ENCODE assay signal across 8 cellular contexts in the genomic region with DNA sequence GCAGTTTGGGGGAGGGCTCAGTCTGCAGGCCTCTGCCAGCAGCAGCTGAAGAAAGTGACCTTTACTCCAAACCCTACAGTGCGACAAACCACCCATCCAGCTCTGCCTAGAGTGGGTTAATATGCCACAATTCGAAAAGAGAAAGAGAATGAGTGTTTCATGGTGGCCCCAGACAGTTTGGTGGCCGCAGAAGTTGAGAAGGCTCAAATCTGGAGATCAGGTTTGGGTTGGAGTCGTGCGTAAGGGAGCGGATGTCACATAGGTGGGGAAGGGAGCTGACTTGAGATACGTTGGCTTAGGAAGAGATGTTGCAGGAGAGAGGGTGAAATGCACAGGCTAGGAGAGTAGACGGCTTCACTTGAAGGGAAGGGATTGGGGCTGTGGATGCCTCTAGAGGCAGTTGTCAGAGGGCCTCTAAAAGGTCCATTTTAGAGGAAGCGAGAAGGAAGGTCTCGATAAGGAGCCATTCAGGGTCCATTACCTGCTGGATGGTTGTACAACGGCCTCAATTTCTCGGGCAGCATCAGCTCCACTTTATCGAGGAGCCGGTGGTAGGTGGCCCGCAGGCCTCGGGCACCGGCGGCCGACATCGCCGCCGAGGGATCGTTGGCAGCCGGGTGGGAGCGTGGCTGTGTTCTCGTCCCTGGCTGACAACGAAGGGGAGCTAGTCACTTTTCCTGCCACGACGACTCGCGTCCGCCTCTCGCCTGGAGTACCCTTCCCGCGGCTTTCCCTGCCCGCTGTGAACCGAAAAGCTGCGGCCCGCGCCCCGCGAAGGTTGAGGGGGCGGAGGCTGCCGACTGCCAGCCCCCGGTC. TPM values are rescaled to one million over a fixed set of nuclear protein-coding genes. Genes with fewer than 3 reads are reported as not detected.
DNase-seq lines count a peak whose midpoint lies in the region; ATAC-seq and TF ChIP-seq lines count a peak whose summit lies in the region.

No MANE protein-coding gene starts in this region.

- CTCF ChIA-PET in Panc1 (lab: Charles Lee): interaction anchor here (0.6 kb wide), 1 partner anchor 161 kb away, joined by 3 read pairs; no protein-coding TSS in a partner anchor
- CTCF ChIA-PET in activated naive CD4-positive, alpha-beta T cell treated with anti-CD3 and anti-CD28 coated beads, Interleukin-2, amount 10 ng/mL, durations not matched to agents 7 days and 5 days (lab: Charles Lee): interaction anchor here (1.0 to 3.2 kb wide), 6 partner anchors 131 to 299 kb away, joined by 3 to 16 read pairs (median 3); no protein-coding TSS in a partner anchor

- in situ Hi-C loops in Panc1 (cut with HindIII; ENCODE audit: low pct_unique_long_range_greater_than_20kb, low sequenced_read_pairs): no loop called here

- POLR2A ChIA-PET in Panc1 (lab: Charles Lee): no interaction called here

- H3K36me3 ChIP-seq in Panc1 (ENCODE audit: control insufficient read depth, insufficient read depth, low read length) (no peaks in the 10 kb centered on the region; the same call in none of the 2 replicates), cardiac muscle cell (no peaks in the 10 kb centered on the region)

- ATAC-seq in GM21360 (IDR thresholded peaks at IDR 0.05; ENCODE audit: unreplicated experiment) (peak; percentile 5), HG03575 (IDR thresholded peaks at IDR 0.05; ENCODE audit: extremely low read depth, insufficient number of reproducible peaks, low FRiP score, unreplicated experiment) (peak; percentile 0), Panc1 (peak; percentile 48)

- H3K4me3 ChIP-seq in Panc1 (ENCODE audit: low read depth in 2 of 2, low read length in 2 of 2) (peak overlapping the region; percentile 95 to 96), cardiac muscle cell (peak overlapping the region; percentile 97)

- H3K27ac Mint-ChIP-seq in activated naive CD4-positive, alpha-beta T cell treated with anti-CD3 and anti-CD28 coated beads, Interleukin-2, amount 10 ng/mL, durations not matched to agents 7 days and 5 days: peak overlapping the region; percentile 92

- no TSS peak for BruUV-seq in Panc1 (replicated peaks; lab: Mats Ljungman, UMichigan)

- TF ChIP-seq CTCF in Panc1 (IDR thresholded peaks at IDR 0.05) (no peak), cardiac muscle cell (IDR thresholded peaks at IDR 0.05; ENCODE audit: low read depth, low read length) (no peak)

- H3K27me3 Mint-ChIP-seq in activated naive CD4-positive, alpha-beta T cell treated with anti-CD3 and anti-CD28 coated beads, Interleukin-2, amount 10 ng/mL, durations not matched to agents 7 days and 5 days: no peaks in the 10 kb centered on the region

- H3K36me3 Mint-ChIP-seq in activated naive CD4-positive, alpha-beta T cell treated with anti-CD3 and anti-CD28 coated beads, Interleukin-2, amount 10 ng/mL, durations not matched to agents 7 days and 5 days: peaks cover 2% of the 10 kb centered on the region

- H3K9me3 Mint-ChIP-seq in activated naive CD4-positive, alpha-beta T cell treated with anti-CD3 and anti-CD28 coated beads, Interleukin-2, amount 10 ng/mL, durations not matched to agents 7 days and 5 days: no peaks in the 10 kb centered on the region

- H3K27ac ChIP-seq in Panc1 (ENCODE audit: low read length) (peak overlapping the region; percentile 99), cardiac muscle cell (peak overlapping the region; percentile 91)

- H3K27me3 ChIP-seq in Panc1 (ENCODE audit: control insufficient read depth, insufficient read depth, low read length): no peaks in the 10 kb centered on the region
- no peaks in the 10 kb centered on the region for H3K27me3 ChIP-seq in cardiac muscle cell

- H3K4me1 ChIP-seq in Panc1 (ENCODE audit: control insufficient read depth, insufficient read depth, low read length) (peaks cover 32% of the 10 kb centered on the region), cardiac muscle cell (ENCODE audit: low read depth) (peaks cover 15% of the 10 kb centered on the region)

- peak; percentile 30 for DNase-seq in DMS79 (lab: John Stamatoyannopoulos, UW)
- DNase-seq in Panc1 (ENCODE audit: low read depth, low spot score): peak; percentile 32
- DNase-seq in activated naive CD4-positive, alpha-beta T cell treated with anti-CD3 and anti-CD28 coated beads, Interleukin-2, amount 10 ng/mL, durations not matched to agents 7 days and 5 days: peak; percentile 59
- peak in 1 of 2 donors; percentile 49 for DNase-seq in cardiac muscle cell (ENCODE audit: low read depth in 1 of 2, low spot score in 1 of 2)
- DNase-seq in pons (ENCODE audit: low spot score): peak; percentile 59
- no peak for DNase-seq in effector CD8-positive, alpha-beta T cell (lab: John Stamatoyannopoulos, UW)

- peak overlapping the region; percentile 81 for H3K4me3 Mint-ChIP-seq in activated naive CD4-positive, alpha-beta T cell treated with anti-CD3 and anti-CD28 coated beads, Interleukin-2, amount 10 ng/mL, durations not matched to agents 7 days and 5 days

- intact Hi-C loops in Panc1 (cut with micrococcal nuclease; ENCODE audit: unreplicated experiment): no loop called here

- H3K9me3 ChIP-seq in Panc1 (ENCODE audit: control insufficient read depth, insufficient read depth, low read depth, low read length) (no peaks in the 10 kb centered on the region), cardiac muscle cell (ENCODE audit: low read depth) (no peaks in the 10 kb centered on the region)

- H3K4me1 Mint-ChIP-seq in activated naive CD4-positive, alpha-beta T cell treated with anti-CD3 and anti-CD28 coated beads, Interleukin-2, amount 10 ng/mL, durations not matched to agents 7 days and 5 days: peaks cover 31% of the 10 kb centered on the region

RNA-seq across cellular contexts. Expression of a gene that starts 1.0 kb away (rescaled TPM):
- 67.7 TPM for total RNA-seq in Panc1 (2021; ENCODE audit: unreplicated experiment)
- 123 TPM for polyA plus RNA-seq in Panc1 (2012; ENCODE audit: insufficient read length)
- total RNA-seq in cardiac muscle cell: 50.8 and 52.0 TPM in 2 replicates
- 92.7 and 96.1 TPM in 2 replicates for polyA plus RNA-seq in cardiac muscle cell

RNA-seq across cellular contexts. Expression of a gene that starts 1.4 kb away (rescaled TPM):
- total RNA-seq in Panc1 (2021; ENCODE audit: unreplicated experiment): 71.7 TPM
- 26.1 TPM for polyA plus RNA-seq in Panc1 (2012; ENCODE audit: insufficient read length)
- 56.8 and 69.5 TPM in 2 replicates for total RNA-seq in cardiac muscle cell
- polyA plus RNA-seq in cardiac muscle cell: 231 and 234 TPM in 2 replicates

RNA-seq across cellular contexts. Expression of a gene that starts 21.5 kb away (rescaled TPM):
- total RNA-seq in Panc1 (2021; ENCODE audit: unreplicated experiment): 0.10 TPM
- not detected for polyA plus RNA-seq in Panc1 (2012; ENCODE audit: insufficient read length)
- 0.28 and 0.69 TPM in 2 replicates for total RNA-seq in cardiac muscle cell
- polyA plus RNA-seq in cardiac muscle cell: 0.44 and 0.82 TPM in 2 replicates
